In the genomic region with DNA sequence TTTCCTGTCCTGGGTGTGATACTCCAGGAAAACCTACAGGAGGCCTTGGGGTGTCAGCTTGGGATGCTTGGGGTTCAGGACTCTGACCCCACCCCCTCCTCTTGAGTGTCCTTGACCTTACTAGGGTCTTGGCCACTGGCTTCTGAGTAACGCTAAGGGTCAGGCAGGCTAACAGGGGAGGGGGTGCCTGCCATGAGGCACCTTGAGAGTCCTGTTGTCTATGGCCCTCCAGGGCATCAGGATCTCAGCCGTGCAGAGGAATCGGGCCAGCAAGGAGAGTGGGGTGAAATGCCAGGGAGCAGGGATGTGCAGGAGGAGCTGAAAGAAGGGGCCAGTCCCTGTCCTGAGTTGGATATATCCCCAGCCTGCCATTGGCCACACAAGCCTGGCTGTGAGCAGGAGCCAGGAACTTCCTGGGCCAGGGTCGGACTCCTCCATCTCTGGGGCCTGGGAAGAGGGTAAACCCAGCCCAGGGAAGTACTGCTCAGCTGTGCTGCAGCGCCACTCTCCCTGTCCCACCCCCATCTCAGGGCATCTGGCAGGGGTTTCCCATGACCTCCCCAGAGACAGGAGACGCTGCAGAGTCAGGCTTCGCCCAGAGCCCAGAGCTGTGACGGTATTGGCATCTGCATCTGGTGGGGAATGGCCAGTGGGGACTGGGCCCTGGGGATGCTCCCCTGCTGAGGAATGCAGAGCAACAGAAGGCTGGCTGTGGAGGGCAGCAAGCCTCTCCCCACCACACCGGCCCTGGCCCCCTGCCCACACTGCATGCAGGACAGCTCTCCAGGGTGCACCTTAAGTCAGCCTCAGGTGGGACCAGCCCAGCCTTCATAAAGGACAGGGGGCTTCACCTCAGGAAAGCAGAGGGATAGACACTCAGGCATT, we compare ENCODE assay signal across 11 cellular contexts. TPM values are rescaled to one million over a fixed set of nuclear protein-coding genes. Genes with fewer than 3 reads are reported as not detected.
DNase-seq lines count a peak whose midpoint lies in the region; ATAC-seq, FAIRE-seq and TF ChIP-seq lines count a peak whose summit lies in the region.
"Had no signal": no experiment of that assay in that cellular context is flagged by ENCODE, and none has a peak within 500 bp of the region (broad histone marks: within the 10 kb centered on the region; RNA-seq: fewer than 3 reads in every experiment).

No MANE protein-coding gene starts in this region.

- TF ChIP-seq CTCF in GM06990 (IDR thresholded peaks at IDR 0.05; ENCODE audit: insufficient read depth, low read length, poor library complexity, severe bottlenecking) (no peak), foreskin keratinocyte (conservative IDR thresholded peaks at IDR 0.05) (no peak)

- H3K27ac ChIP-seq in foreskin keratinocyte = no peak overlapping the region

- no peak overlapping the region for H3K4me3 ChIP-seq in GM06990 (replicated peaks; ENCODE audit: low read depth, low read length)

- H3K27me3 ChIP-seq in GM06990 (replicated peaks; ENCODE audit: control insufficient read depth, insufficient read depth, low read length) = no peaks in the 10 kb centered on the region
- peaks cover 40% of the 10 kb centered on the region for H3K27me3 ChIP-seq in foreskin keratinocyte

- H3K4me1 ChIP-seq in foreskin keratinocyte = peaks cover 12% of the 10 kb centered on the region

- no peaks in the 10 kb centered on the region for H3K27me3 Mint-ChIP-seq in activated CD4-positive, alpha-beta memory T cell treated with anti-CD3 and anti-CD28 coated beads for 36 hours
- no peaks in the 10 kb centered on the region for H3K27me3 Mint-ChIP-seq in naive thymus-derived CD8-positive, alpha-beta T cell

- H3K9me3 Mint-ChIP-seq in activated CD4-positive, alpha-beta memory T cell treated with anti-CD3 and anti-CD28 coated beads for 36 hours = no peaks in the 10 kb centered on the region
- no peaks in the 10 kb centered on the region for H3K9me3 Mint-ChIP-seq in naive thymus-derived CD8-positive, alpha-beta T cell

- no peak for FAIRE-seq in urothelium cell line (lab: Jason Lieb, UNC)

- POLR2A ChIA-PET in activated CD4-positive, alpha-beta memory T cell treated with anti-CD3 and anti-CD28 coated beads for 36 hours (lab: Charles Lee) = interaction anchor here (0.8 to 2.5 kb wide), 2 partner anchors 8 to 9 kb away, joined by 4 to 13 read pairs; a partner anchor contains a TSS
- POLR2A ChIA-PET in naive thymus-derived CD8-positive, alpha-beta T cell (lab: Charles Lee) = interaction anchor here (1.6 kb wide), 1 partner anchor 7 kb away, joined by 3 read pairs; no protein-coding TSS in a partner anchor

- ATAC-seq in HG02588 (IDR thresholded peaks at IDR 0.05; ENCODE audit: unreplicated experiment) (peak; percentile 48), foreskin keratinocyte (no peak), HG03039 (IDR thresholded peaks at IDR 0.05; ENCODE audit: unreplicated experiment) (no peak)
- no peak for ATAC-seq in naive thymus-derived CD8-positive, alpha-beta T cell

- CTCF ChIA-PET in activated CD4-positive, alpha-beta memory T cell treated with anti-CD3 and anti-CD28 coated beads for 36 hours (lab: Charles Lee) = interaction anchor here (2.4 to 3.3 kb wide), 3 partner anchors 9 to 45 kb away, joined by 12 to 31 read pairs (median 17); no protein-coding TSS in a partner anchor

- DNase-seq in GM06990 (ENCODE audit: extremely low read depth, insufficient read length) (peak; percentile 50), foreskin keratinocyte (no peak), NCI-H2227 treated with DMSO at 0.1 percent for 48 hours (lab: John Stamatoyannopoulos, UW) (no peak), urothelium cell line (ENCODE audit: low spot score) (no peak)
- no peak for DNase-seq in activated CD4-positive, alpha-beta memory T cell treated with anti-CD3 and anti-CD28 coated beads for 36 hours
- no peak for DNase-seq in naive thymus-derived CD8-positive, alpha-beta T cell
- DNase-seq: GF-D8; NCI-H1930; stimulated activated CD4-positive, alpha-beta T cell treated with anti-CD3 and anti-CD28 coated beads, Interleukin-15, amount 100 ng/mL, for 24 hours had no signal

- no peak overlapping the region for H3K4me3 Mint-ChIP-seq in activated CD4-positive, alpha-beta memory T cell treated with anti-CD3 and anti-CD28 coated beads for 36 hours
- H3K4me3 Mint-ChIP-seq in naive thymus-derived CD8-positive, alpha-beta T cell = peak overlapping the region in 8 of 10 donors; percentile 28 to 97 (median 68)

- H3K27ac Mint-ChIP-seq in activated CD4-positive, alpha-beta memory T cell treated with anti-CD3 and anti-CD28 coated beads for 36 hours = peak overlapping the region; percentile 87
- H3K27ac Mint-ChIP-seq in naive thymus-derived CD8-positive, alpha-beta T cell = peak overlapping the region; percentile 66 to 99 (median 98)

- intact Hi-C loops in activated CD4-positive, alpha-beta memory T cell treated with anti-CD3 and anti-CD28 coated beads for 36 hours (cut with micrococcal nuclease) = loop anchor here (5.0 kb wide), 1 partner anchor 350 kb away; a partner anchor contains a TSS

- H3K4me1 Mint-ChIP-seq in activated CD4-positive, alpha-beta memory T cell treated with anti-CD3 and anti-CD28 coated beads for 36 hours (ENCODE audit: low read depth) = peaks cover 92% of the 10 kb centered on the region
- H3K4me1 Mint-ChIP-seq in naive thymus-derived CD8-positive, alpha-beta T cell = peaks cover 52 to 96% (median 95%) of the 10 kb centered on the region in 4 donors

- H3K36me3 ChIP-seq in GM06990 (ENCODE audit: control insufficient read depth, insufficient read depth, low read length) = no peaks in the 10 kb centered on the region

- peaks cover 9% of the 10 kb centered on the region for H3K36me3 Mint-ChIP-seq in activated CD4-positive, alpha-beta memory T cell treated with anti-CD3 and anti-CD28 coated beads for 36 hours
- H3K36me3 Mint-ChIP-seq in naive thymus-derived CD8-positive, alpha-beta T cell = peaks cover 0 to 4% (median 0%) of the 10 kb centered on the region in 3 donors

RNA-seq across cellular contexts. Expression of a gene that starts 6.3 kb away (rescaled TPM):
- 10 to 100 TPM; 56.6 to 58.7 TPM for total RNA-seq in activated CD4-positive, alpha-beta memory T cell treated with anti-CD3 and anti-CD28 coated beads for 36 hours
- total RNA-seq in naive thymus-derived CD8-positive, alpha-beta T cell = 10 to 100 TPM; 91.7 to 95.3 TPM
- 1 to 10 TPM; 2.2 to 8.3 (median 3.5) TPM for polyA plus RNA-seq in naive thymus-derived CD8-positive, alpha-beta T cell
- 0.63 and 1.1 TPM in 2 replicates for total RNA-seq in foreskin keratinocyte
- polyA plus RNA-seq in foreskin keratinocyte = 0.14 and 0.28 TPM in 2 replicates

Comparison
In these comparisons a context has a peak if more than half of its experiments do, and no peak if none do; other contexts are left out.
1. RNA of a gene that starts 6.3 kb away (total RNA-seq): 91.7 to 95.3 TPM in naive thymus-derived CD8-positive, alpha-beta T cell and 56.6 to 58.7 TPM in activated CD4-positive, alpha-beta memory T cell treated with anti-CD3 and anti-CD28 coated beads for 36 hours; 0.63 to 1.1 TPM in foreskin keratinocyte; every median in the first group is over 10 times any median in the second.